Comparison of ENCODE assay signal across 14 cellular contexts in genomic region chr22:46849101-46849500, GRCh38.
DNase-seq lines count a peak whose midpoint lies in the region; ATAC-seq and TF ChIP-seq lines count a peak whose summit lies in the region.
"Had no signal": no experiment of that assay in that cellular context is flagged by ENCODE, and none has a peak within 500 bp of the region (broad histone marks: within the 10 kb centered on the region; RNA-seq: fewer than 3 reads in every experiment).

No MANE protein-coding gene starts in this region.

- H3K36me3 ChIP-seq in smooth muscle cell (ENCODE audit: low read depth) = peaks cover 4% of the 10 kb centered on the region
- no peaks in the 10 kb centered on the region for H3K36me3 ChIP-seq in sigmoid colon

- CTCF ChIA-PET in WTC11 (lab: Charles Lee) = interaction anchor here (1.2 kb wide), 1 partner anchor 54 kb away, joined by 3 read pairs; no protein-coding TSS in a partner anchor

- no peak overlapping the region for H3K4me2 ChIP-seq in smooth muscle cell
- H3K4me2 ChIP-seq: A549 had no signal

- no peak overlapping the region for H3K4me3 ChIP-seq in smooth muscle cell
- H3K4me3 ChIP-seq in sigmoid colon = no peak overlapping the region
- H3K4me3 ChIP-seq: A549, GM12878 had no signal

- H3K4me1 ChIP-seq in smooth muscle cell (ENCODE audit: low read depth) (no peaks in the 10 kb centered on the region), sigmoid colon (peaks cover 0 to 17% (median 8%) of the 10 kb centered on the region in 4 donors)

- no peaks in the 10 kb centered on the region; the same call in 1 of the 2 replicates for H3K27me3 Mint-ChIP-seq in WTC11 (ENCODE audit: low read depth)

- TF ChIP-seq POLR2A in sigmoid colon (IDR thresholded peaks at IDR 0.05) = no peak

- peak overlapping the region; percentile 41; the same call in 1 of the 2 replicates for H3K27ac Mint-ChIP-seq in WTC11
- H3K27ac Mint-ChIP-seq: HFFc6 had no signal

- H3K79me2 ChIP-seq in smooth muscle cell (ENCODE audit: low read depth) = no peaks in the 10 kb centered on the region

- H3K9ac ChIP-seq in smooth muscle cell (ENCODE audit: low read depth) = no peak overlapping the region

- H3K27ac ChIP-seq in smooth muscle cell (ENCODE audit: low read depth) (peak overlapping the region; percentile 80), sigmoid colon (no peak overlapping the region)
- H3K27ac ChIP-seq: A549 had no signal

- POLR2A ChIA-PET in WTC11 (lab: Charles Lee) = no interaction called here

- H2AFZ ChIP-seq in smooth muscle cell (ENCODE audit: low read depth) = no peak overlapping the region

- WGBS in smooth muscle cell (ENCODE audit: low lambda C conversion rate) = 94% methylated on average over 6 of the region's 6 CpGs
- 95 to 97% methylated on average over 6 of the region's 6 CpGs for WGBS in sigmoid colon, 2 donors

- DNase-seq in G401 (ENCODE audit: low spot score) (peak; percentile 53), WTC11 (ENCODE audit: low spot score) (no peak), left kidney (ENCODE audit: low read depth, low spot score) (peak; percentile 24), smooth muscle cell (lab: John Stamatoyannopoulos, UW; ENCODE audit: unreplicated experiment) (no peak), sigmoid colon (no peak), midbrain (lab: John Stamatoyannopoulos, UW) (no peak)
- DNase-seq: DMS 273 treated with DMSO at 0.1 percent for 48 hours, HCEC 1CT, HFFc6 had no signal

- H3K9me3 ChIP-seq in smooth muscle cell (replicated peaks; ENCODE audit: low read depth) = no peaks in the 10 kb centered on the region
- no peaks in the 10 kb centered on the region for H3K9me3 ChIP-seq in sigmoid colon
- H3K9me3 ChIP-seq: A549 had no signal

- intact Hi-C loops in sigmoid colon (cut with DNase I) = no loop called here

- peaks cover 55% of the 10 kb centered on the region for H4K20me1 ChIP-seq in smooth muscle cell (ENCODE audit: low read depth)

- H3K4me1 Mint-ChIP-seq in WTC11 = peaks cover 22% of the 10 kb centered on the region

- no peaks in the 10 kb centered on the region for H3K9me3 Mint-ChIP-seq in WTC11
- H3K9me3 Mint-ChIP-seq: HFFc6 had no signal

- TF ChIP-seq EP300 in sigmoid colon (IDR thresholded peaks at IDR 0.05) = no peak

- H3K4me3 Mint-ChIP-seq in WTC11 = no peak overlapping the region
- H3K4me3 Mint-ChIP-seq: CD14-positive monocyte, HFFc6 had no signal

- ATAC-seq in WTC11 = no peak
- ATAC-seq in HG02970 (IDR thresholded peaks at IDR 0.05; ENCODE audit: low FRiP score, unreplicated experiment) = no peak
- ATAC-seq: A549, GM12878, HepG2 had no signal

- peaks cover 16% of the 10 kb centered on the region for H3K36me3 Mint-ChIP-seq in WTC11

- in situ Hi-C loops in G401 (cut with HindIII; ENCODE audit: low sequenced_read_pairs) = no loop called here

- H3K27me3 ChIP-seq in smooth muscle cell (ENCODE audit: low read depth) (no peaks in the 10 kb centered on the region), sigmoid colon (no peaks in the 10 kb centered on the region)

- H3F3A ChIP-seq in smooth muscle cell (ENCODE audit: low read depth) = no peaks in the 10 kb centered on the region

- TF ChIP-seq CTCF in WTC11 (IDR thresholded peaks at IDR 0.05) (no peak), smooth muscle cell (IDR thresholded peaks at IDR 0.05; ENCODE audit: borderline replicate concordance, insufficient read depth, poor library complexity, severe bottlenecking) (no peak), sigmoid colon (IDR thresholded peaks at IDR 0.05) (no peak)

TF ChIP-seq in WTC11, 78 proteins besides CTCF, POLR2A, EP300 and RAD21:
- TF ChIP-seq ATF2 (CRISPR knock-in tag; IDR thresholded peaks at IDR 0.05; ENCODE audit: borderline replicate concordance, low read depth) (no peak), MAX (CRISPR knock-in tag; IDR thresholded peaks at IDR 0.05) (no peak), FOXJ3 (CRISPR knock-in tag; IDR thresholded peaks at IDR 0.05; ENCODE audit: borderline replicate concordance) (no peak), MLX (CRISPR knock-in tag; IDR thresholded peaks at IDR 0.05) (no peak), ELF4 (CRISPR knock-in tag; IDR thresholded peaks at IDR 0.05; ENCODE audit: low read depth) (no peak), ZBTB21 (CRISPR knock-in tag; IDR thresholded peaks at IDR 0.05; ENCODE audit: borderline replicate concordance) (no peak), JUN (CRISPR knock-in tag; IDR thresholded peaks at IDR 0.05) (no peak), AR (CRISPR knock-in tag; IDR thresholded peaks at IDR 0.05) (no peak), ZNF138 (CRISPR knock-in tag; conservative IDR thresholded peaks at IDR 0.05) (no peak), ZNF423 (CRISPR knock-in tag; IDR thresholded peaks at IDR 0.05) (no peak), FOXP1 (CRISPR knock-in tag; IDR thresholded peaks at IDR 0.05; ENCODE audit: borderline replicate concordance) (no peak), RORB (CRISPR knock-in tag; IDR thresholded peaks at IDR 0.05) (no peak)
TF ChIP-seq in WTC11: peak in this region for 0.

Comparison
In these comparisons a context has a peak if more than half of its experiments do, and no peak if none do; other contexts are left out.
1. DNase-seq: peak in G401 (single experiment) and left kidney (single experiment); none in WTC11 (single experiment), smooth muscle cell (single experiment), sigmoid colon (single experiment) and midbrain (single experiment).